In the genomic region with DNA sequence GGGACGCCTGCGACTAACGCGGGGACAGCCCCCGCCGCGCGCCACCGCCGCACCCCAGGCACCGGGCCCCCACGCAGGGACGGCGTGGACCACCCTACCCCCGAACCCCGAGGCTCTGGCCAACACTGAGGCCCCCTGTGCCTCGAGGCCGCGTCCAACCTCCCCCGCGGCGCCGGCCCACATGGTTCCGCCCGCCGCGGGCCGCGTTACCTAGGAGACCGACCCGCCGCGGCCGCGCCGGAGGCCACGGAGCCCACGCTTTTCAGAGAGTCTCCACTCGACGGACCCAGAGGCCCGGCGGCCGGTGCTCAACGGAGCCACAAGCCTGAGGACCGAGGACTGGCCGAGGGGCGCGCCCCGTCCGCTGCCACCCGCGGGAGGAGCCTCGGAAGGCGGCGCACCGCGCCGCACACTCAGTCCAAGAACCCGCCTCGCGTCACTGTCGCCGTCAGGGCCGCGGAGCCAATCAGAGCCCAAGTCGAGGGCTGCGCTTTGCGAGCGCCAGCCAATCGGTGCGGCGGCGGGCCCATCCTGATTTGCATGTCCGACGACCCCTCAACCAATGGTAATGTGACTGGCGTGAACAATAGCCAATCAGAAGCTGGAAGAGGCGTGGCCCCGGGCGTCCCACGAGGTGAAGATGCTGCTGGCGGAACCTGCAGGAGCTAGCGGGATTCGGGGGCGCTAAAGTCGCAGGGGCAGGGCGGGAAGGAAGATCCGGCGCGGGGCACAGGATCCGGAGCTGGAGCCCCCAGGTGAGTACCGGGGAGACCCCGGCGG, we compare ENCODE assay signal across 1 cellular context.
A peak's percentile ranks its signal among the peaks of the same experiment; 100 is the strongest.
TF ChIP-seq lines count a peak whose summit lies in the region.

A gene (minus strand): TSS at position 392 of the 780 bp plus-strand sequence. CDS start 6,136 bp downstream, outside the sequence.

TF ChIP-seq in IMR-90, 13 proteins besides CTCF, POLR2A, EP300 and RAD21 (continued from another document):
- peak; percentile 83; the same call in 1 of the 2 replicates for TF ChIP-seq MXI1 (IDR thresholded peaks at IDR 0.05; ENCODE audit: borderline replicate concordance, low read depth, low read length)
- no peak for TF ChIP-seq NFE2L2 (IDR thresholded peaks at IDR 0.05; ENCODE audit: low read depth, low read length)
- TF ChIP-seq RCOR1 (IDR thresholded peaks at IDR 0.05; ENCODE audit: insufficient replicate concordance, low read length), result no peak
- TF ChIP-seq CEBPB (IDR thresholded peaks at IDR 0.05; ENCODE audit: low read depth, low read length), result no peak
- TF ChIP-seq FOS (IDR thresholded peaks at IDR 0.05; ENCODE audit: low read depth, low read length), result peak; percentile 80
- peak; percentile 96; the same call in 1 of the 2 replicates for TF ChIP-seq CHD1 (IDR thresholded peaks at IDR 0.05; ENCODE audit: low read depth, low read length)
